ENCODE assay signal across 18 cellular contexts in genomic region chr3:122936335-122936734, GRCh38.
A peak's percentile ranks its signal among the peaks of the same experiment; 100 is the strongest.
DNase-seq lines count a peak whose midpoint lies in the region; ATAC-seq lines count a peak whose summit lies in the region.
"Had no signal": no experiment of that assay in that cellular context is flagged by ENCODE, and none has a peak within 500 bp of the region (broad histone marks: within the 10 kb centered on the region; RNA-seq: fewer than 3 reads in every experiment).

No MANE protein-coding gene starts in this region.

- H3K27ac Mint-ChIP-seq in natural killer cell treated with Interleukin-12 subunit alpha and Interleukin-12 subunit beta and Interleukin-15 and Interleukin-18, amount 100 ng/mL, for 72 hours: no peak overlapping the region
- H3K27ac Mint-ChIP-seq: activated naive CD8-positive, alpha-beta T cell treated with anti-CD3 and anti-CD28 coated beads, Interleukin-2, amount 10 ng/mL, durations not matched to agents 7 days and 5 days; CD4-positive, CD25-positive, alpha-beta regulatory T cell; memory B cell had no signal

- H3K4me1 Mint-ChIP-seq in natural killer cell treated with Interleukin-12 subunit alpha and Interleukin-12 subunit beta and Interleukin-15 and Interleukin-18, amount 100 ng/mL, for 72 hours (ENCODE audit: low read depth in 2 of 2): peaks cover 8 to 15% of the 10 kb centered on the region in 2 donors
- H3K4me1 Mint-ChIP-seq: CD4-positive, CD25-positive, alpha-beta regulatory T cell had no signal

- DNase-seq in DMS79 treated with DMSO at 0.1 percent for 48 hours (lab: John Stamatoyannopoulos, UW) (peak; percentile 54), SK-MEL-5 (ENCODE audit: low read depth, low spot score) (peak; percentile 75), foreskin melanocyte (peak; percentile 86), putamen (ENCODE audit: low spot score) (peak; percentile 3)
- no peak for DNase-seq in activated CD4-positive, alpha-beta T cell treated with anti-CD3 and anti-CD28 coated beads for 4 hours
- no peak for DNase-seq in natural killer cell treated with Interleukin-12 subunit alpha and Interleukin-12 subunit beta and Interleukin-15 and Interleukin-18, amount 100 ng/mL, for 72 hours (ENCODE audit: low spot score)
- DNase-seq: activated naive CD8-positive, alpha-beta T cell treated with anti-CD3 and anti-CD28 coated beads, Interleukin-2, amount 10 ng/mL, durations not matched to agents 7 days and 5 days; CD4-positive, CD25-positive, alpha-beta regulatory T cell; DMS153; esophagus squamous epithelium; Kasumi-1; NCI-H2029 treated with DMSO at 0.1 percent for 48 hours; NCI-H510A; Peyer's patch; sigmoid colon had no signal

- no peak overlapping the region for H3K4me3 Mint-ChIP-seq in natural killer cell treated with Interleukin-12 subunit alpha and Interleukin-12 subunit beta and Interleukin-15 and Interleukin-18, amount 100 ng/mL, for 72 hours
- H3K4me3 Mint-ChIP-seq: activated naive CD8-positive, alpha-beta T cell treated with anti-CD3 and anti-CD28 coated beads, Interleukin-2, amount 10 ng/mL, durations not matched to agents 7 days and 5 days; CD4-positive, CD25-positive, alpha-beta regulatory T cell; memory B cell had no signal

- no peaks in the 10 kb centered on the region for H3K9me3 Mint-ChIP-seq in natural killer cell treated with Interleukin-12 subunit alpha and Interleukin-12 subunit beta and Interleukin-15 and Interleukin-18, amount 100 ng/mL, for 72 hours
- H3K9me3 Mint-ChIP-seq: activated naive CD8-positive, alpha-beta T cell treated with anti-CD3 and anti-CD28 coated beads, Interleukin-2, amount 10 ng/mL, durations not matched to agents 7 days and 5 days; memory B cell had no signal

- in situ Hi-C loops in SK-MEL-5 (cut with HindIII; ENCODE audit: low pct_unique_long_range_greater_than_20kb, low sequenced_read_pairs): no loop called here

- peaks cover 24 to 32% of the 10 kb centered on the region in 2 donors for H3K27me3 Mint-ChIP-seq in natural killer cell treated with Interleukin-12 subunit alpha and Interleukin-12 subunit beta and Interleukin-15 and Interleukin-18, amount 100 ng/mL, for 72 hours

- ATAC-seq in GM19455 (IDR thresholded peaks at IDR 0.05; ENCODE audit: unreplicated experiment): no peak
- no peak for ATAC-seq in natural killer cell treated with Interleukin-12 subunit alpha and Interleukin-12 subunit beta and Interleukin-15 and Interleukin-18, amount 100 ng/mL, for 72 hours
- ATAC-seq: gastroesophageal sphincter had no signal

- H3K36me3 Mint-ChIP-seq in natural killer cell treated with Interleukin-12 subunit alpha and Interleukin-12 subunit beta and Interleukin-15 and Interleukin-18, amount 100 ng/mL, for 72 hours: no peaks in the 10 kb centered on the region
- H3K36me3 Mint-ChIP-seq: activated naive CD8-positive, alpha-beta T cell treated with anti-CD3 and anti-CD28 coated beads, Interleukin-2, amount 10 ng/mL, durations not matched to agents 7 days and 5 days; CD4-positive, CD25-positive, alpha-beta regulatory T cell; memory B cell had no signal

Comparison
In these comparisons a context has a peak if more than half of its experiments do, and no peak if none do; other contexts are left out.
1. DNase-seq: peak in DMS79 treated with DMSO at 0.1 percent for 48 hours (single experiment), SK-MEL-5 (single experiment), foreskin melanocyte (single experiment) and putamen (single experiment); none in activated CD4-positive, alpha-beta T cell treated with anti-CD3 and anti-CD28 coated beads for 4 hours (0 of 2) and natural killer cell treated with Interleukin-12 subunit alpha and Interleukin-12 subunit beta and Interleukin-15 and Interleukin-18, amount 100 ng/mL, for 72 hours (single experiment).